In genomic region chr14:50532502-50533313, GRCh38 we compare ENCODE assay signal across 8 cellular contexts. TPM values are rescaled to one million over a fixed set of nuclear protein-coding genes. Genes with fewer than 3 reads are reported as not detected.
A peak's percentile ranks its signal among the peaks of the same experiment; 100 is the strongest.
DNase-seq lines count a peak whose midpoint lies in the region; ATAC-seq and TF ChIP-seq lines count a peak whose summit lies in the region.

MAP4K5 (minus strand) TSS chr14:50532569; CDS start chr14:50532049, 520 bp downstream.

- H4K20me1 ChIP-seq in IMR-90 (ENCODE audit: insufficient read depth, low read length) = peaks cover 27% of the 10 kb centered on the region
- H4K20me1 ChIP-seq in OCI-LY3 (ENCODE audit: insufficient read depth, low read length) = peaks cover 25% of the 10 kb centered on the region

- H4K5ac ChIP-seq in IMR-90 (ENCODE audit: low read depth, low read length) = peak within 1 kb of the TSS; percentile 39

- H2BK5ac ChIP-seq in IMR-90 (ENCODE audit: low read depth, low read length, poor library complexity, severe bottlenecking) = peak within 1 kb of the TSS; percentile 100

- H3K4ac ChIP-seq in IMR-90 (ENCODE audit: low read depth, low read length) = peak within 1 kb of the TSS; percentile 96

- intact Hi-C loops in IMR-90 (cut with micrococcal nuclease) = loop anchor here (1.0 to 10.0 kb wide), 6 partner anchors 135 to 670 kb away; partner anchors contain the start of genes CDKL1, SOS2 and VCPKMT

- peak within 1 kb of the TSS; percentile 85 for H4K91ac ChIP-seq in IMR-90 (ENCODE audit: insufficient read depth, low read depth, low read length)

- peak; percentile 98 for TF ChIP-seq CTCF in IMR-90 (conservative IDR thresholded peaks at IDR 0.05; ENCODE audit: low read depth, low read length)
- TF ChIP-seq CTCF in OCI-LY3 (IDR thresholded peaks at IDR 0.05; ENCODE audit: low read depth, low read length) = peak; percentile 88
- peak; percentile 85 for TF ChIP-seq CTCF in epithelial cell of proximal tubule (conservative IDR thresholded peaks at IDR 0.05; ENCODE audit: low read depth, low read length)

- H3K4me1 ChIP-seq in IMR-90 (ENCODE audit: control insufficient read depth, insufficient read depth, low read length) (peaks cover 16% of the 10 kb centered on the region), OCI-LY3 (ENCODE audit: low read length) (peaks cover 34% of the 10 kb centered on the region), mucosa of rectum (ENCODE audit: control insufficient read depth in 2 of 2, insufficient read depth in 2 of 2, low read length in 2 of 2) (peaks cover 9 to 22% of the 10 kb centered on the region in 2 donors)

- H2BK20ac ChIP-seq in IMR-90 (ENCODE audit: low read depth, low read length) = peak within 1 kb of the TSS; percentile 75; the same call in 1 of the 2 replicates

- dilution Hi-C loops in IMR-90 (cut with HindIII; ENCODE audit: low sequenced_read_pairs, unreplicated experiment) = no loop called here

- ATAC-seq in GM21528 (IDR thresholded peaks at IDR 0.05; ENCODE audit: low FRiP score, unreplicated experiment) (peak; percentile 94), IMR-90 (ENCODE audit: low read depth) (peak; percentile 92)

- in situ Hi-C loops in IMR-90 (cut with MboI; ENCODE audit: low sequenced_read_pairs) = no loop called here

- peak within 1 kb of the TSS; percentile 86 for H3K14ac ChIP-seq in IMR-90 (replicated peaks; ENCODE audit: low read depth, low read length)

- peaks cover 45% of the 10 kb centered on the region for H3K79me2 ChIP-seq in OCI-LY3 (ENCODE audit: low read length)

- H3K9me3 ChIP-seq in IMR-90 (ENCODE audit: control insufficient read depth, insufficient read depth, low read length) = no peaks in the 10 kb centered on the region
- no peaks in the 10 kb centered on the region for H3K9me3 ChIP-seq in OCI-LY3 (ENCODE audit: insufficient read depth, low read length)
- no peaks in the 10 kb centered on the region for H3K9me3 ChIP-seq in mucosa of rectum (ENCODE audit: control insufficient read depth in 2 of 2, low read length in 2 of 2)

- H3K23ac ChIP-seq in IMR-90 (ENCODE audit: low read depth, low read length) = peak within 1 kb of the TSS; percentile 87

- H2BK15ac ChIP-seq in IMR-90 (ENCODE audit: low read depth, low read length) = peak within 1 kb of the TSS; percentile 29; the same call in 2 of the 3 replicates

- H2AK9ac ChIP-seq in IMR-90 (replicated peaks; ENCODE audit: low read depth, low read length, poor library complexity) = peak within 1 kb of the TSS; percentile 97

- peak within 1 kb of the TSS; percentile 95 for H3K4me3 ChIP-seq in IMR-90 (ENCODE audit: insufficient read depth, low read depth, low read length)
- peak within 1 kb of the TSS; percentile 81 for H3K4me3 ChIP-seq in OCI-LY3 (ENCODE audit: low read length)
- H3K4me3 ChIP-seq in epithelial cell of proximal tubule (ENCODE audit: low read depth, low read length) = peak within 1 kb of the TSS; percentile 93
- peak within 1 kb of the TSS; percentile 85 to 88 for H3K4me3 ChIP-seq in mucosa of rectum (ENCODE audit: low read length in 2 of 2)

- H3K36me3 ChIP-seq in IMR-90 (ENCODE audit: control insufficient read depth, insufficient read depth, low read length) = peaks cover 2% of the 10 kb centered on the region
- H3K36me3 ChIP-seq in OCI-LY3 (replicated peaks; ENCODE audit: low read depth, low read length) = peaks cover 7% of the 10 kb centered on the region
- H3K36me3 ChIP-seq in mucosa of rectum (ENCODE audit: control insufficient read depth in 2 of 2, insufficient read depth in 2 of 2, low read length in 2 of 2) = no peaks in the 10 kb centered on the region

- DNase-seq in DMS153 treated with DMSO at 0.1 percent for 48 hours (lab: John Stamatoyannopoulos, UW; ENCODE audit: unreplicated experiment) (peak; percentile 59), IMR-90 (peak; percentile 89), activated T-cell treated with anti-CD3 and anti-CD28 coated beads for 48 hours (ENCODE audit: low read depth) (peak; percentile 90), epithelial cell of proximal tubule (ENCODE audit: low read depth) (no peak)
- peak; percentile 70 to 83 for DNase-seq in stimulated activated CD8-positive, alpha-beta memory T cell treated with anti-CD3 and anti-CD28 coated beads, Interleukin-4, amount 100 ng/mL, for 4 hours (ENCODE audit: low read depth in 2 of 2, low spot score in 1 of 2)

- 0% methylated on average over 22 of the region's 61 CpGs; no CpG with 5 or more reads in 1 of the 2 experiments for WGBS in IMR-90 (ENCODE audit: extremely low coverage in 2 of 2, insufficient read length in 1 of 2), 2 experiments

- H3K18ac ChIP-seq in IMR-90 (ENCODE audit: low read depth, low read length) = peak within 1 kb of the TSS; percentile 98

- H3K56ac ChIP-seq in IMR-90 (ENCODE audit: extremely low read depth, insufficient read depth, low read length) = peak within 1 kb of the TSS; percentile 92

- H3K27ac ChIP-seq in IMR-90 (ENCODE audit: insufficient read depth, low read length) (peak within 1 kb of the TSS; percentile 97), OCI-LY3 (ENCODE audit: low read length) (peak within 1 kb of the TSS; percentile 44), mucosa of rectum (ENCODE audit: low read depth in 2 of 2, low read length in 2 of 2) (peak within 1 kb of the TSS; percentile 91 to 93)

- peaks cover 3 to 24% of the 10 kb centered on the region in 2 experiments; a peak in 2 of 4 replicates for H3K79me1 ChIP-seq in IMR-90 (ENCODE audit: low read depth in 1 of 2, low read length in 2 of 2)

- POLR2A ChIA-PET in IMR-90 (lab: Charles Lee; ENCODE audit: unreplicated experiment) = interaction anchor here (0.7 kb wide), 1 partner anchor 509 kb away, joined by 6 read pairs; no protein-coding TSS in a partner anchor

- CTCF ChIA-PET in IMR-90 (lab: Yijun Ruan, JAX) = interaction anchor here (0.6 to 1.3 kb wide), 3 partner anchors 44 to 212 kb away, joined by 4 to 8 read pairs (median 4); no protein-coding TSS in a partner anchor

- TF ChIP-seq RAD21 in IMR-90 (IDR thresholded peaks at IDR 0.05; ENCODE audit: low read length) = peak; percentile 98

- H3K9ac ChIP-seq in IMR-90 (ENCODE audit: low read depth, low read length) (peak within 1 kb of the TSS; percentile 97), OCI-LY3 (ENCODE audit: low read length) (peak within 1 kb of the TSS; percentile 85), mucosa of rectum (ENCODE audit: low read depth in 1 of 2, low read length in 2 of 2) (peak within 1 kb of the TSS; percentile 80 to 91)

- peak within 1 kb of the TSS in 1 of 2 experiments; percentile 68; a peak in 3 of 4 replicates for H4K8ac ChIP-seq in IMR-90 (ENCODE audit: low read depth in 2 of 2, low read length in 2 of 2)

- H3K4me2 ChIP-seq in IMR-90 (ENCODE audit: low read depth, low read length) (peak within 1 kb of the TSS; percentile 100), OCI-LY3 (ENCODE audit: low read length) (peak within 1 kb of the TSS; percentile 97)

- no TSS peak for BruUV-seq in IMR-90 (replicated peaks; lab: Mats Ljungman, UMichigan)

- TF ChIP-seq POLR2A in IMR-90 (IDR thresholded peaks at IDR 0.05; ENCODE audit: low read depth, low read length) = peak; percentile 81

- no peaks in the 10 kb centered on the region for H3K27me3 ChIP-seq in IMR-90 (ENCODE audit: control insufficient read depth, insufficient read depth, low read length)
- H3K27me3 ChIP-seq in OCI-LY3 (ENCODE audit: low read depth, low read length) = no peaks in the 10 kb centered on the region
- H3K27me3 ChIP-seq in mucosa of rectum (ENCODE audit: control insufficient read depth in 2 of 2, insufficient read depth in 2 of 2, low read length in 2 of 2) = no peaks in the 10 kb centered on the region

- H3K9me1 ChIP-seq in IMR-90 (ENCODE audit: insufficient read depth, low read length) = peaks cover 12% of the 10 kb centered on the region; the same call in 1 of the 2 replicates

- H2AFZ ChIP-seq in IMR-90 (replicated peaks; ENCODE audit: low read length, poor library complexity) (peak within 1 kb of the TSS; percentile 96), OCI-LY3 (ENCODE audit: low read depth, low read length) (peak within 1 kb of the TSS; percentile 82)

- H2AK5ac ChIP-seq in IMR-90 (ENCODE audit: low read depth, low read length) = peak within 1 kb of the TSS; percentile 63; the same call in 1 of the 2 replicates

- peak within 1 kb of the TSS; percentile 94 for H2BK120ac ChIP-seq in IMR-90 (ENCODE audit: low read depth, low read length)

TF ChIP-seq in IMR-90, 13 proteins besides CTCF, POLR2A, EP300 and RAD21 (continues in another document):
- TF ChIP-seq BHLHE40 (IDR thresholded peaks at IDR 0.05; ENCODE audit: low read depth, low read length) (peak; percentile 65), ELK1 (IDR thresholded peaks at IDR 0.05; ENCODE audit: borderline replicate concordance, low read depth, low read length) (no peak), MAZ (IDR thresholded peaks at IDR 0.05; ENCODE audit: borderline replicate concordance, low read depth, low read length) (peak; percentile 83; the same call in 1 of the 2 replicates), USF2 (IDR thresholded peaks at IDR 0.05; ENCODE audit: low read depth, low read length) (peak; percentile 41), RCOR1 (IDR thresholded peaks at IDR 0.05; ENCODE audit: insufficient replicate concordance, low read length) (peak; percentile 44), MXI1 (IDR thresholded peaks at IDR 0.05; ENCODE audit: borderline replicate concordance, low read depth, low read length) (peak; percentile 98), CHD1 (IDR thresholded peaks at IDR 0.05; ENCODE audit: low read depth, low read length) (no peak), FOS (IDR thresholded peaks at IDR 0.05; ENCODE audit: low read depth, low read length) (0 out of 2 replicates have a peak, but pooled peaks have one; percentile 24), RFX5 (IDR thresholded peaks at IDR 0.05; ENCODE audit: low read depth, low read length) (0 out of 2 replicates have a peak, but pooled peaks have one; percentile 17)

RNA-seq across cellular contexts. Expression of gene MAP4K5, which starts in this region (rescaled TPM):
- total RNA-seq in IMR-90 (2012; rRNA removed) (46.1 and 66.1 TPM in 2 replicates), epithelial cell of proximal tubule (83.8 and 128 TPM in 2 replicates)
- 27.5 and 33.1 TPM in 2 replicates for polyA plus RNA-seq in IMR-90 (2012; rRNA removed)
- 74.9 and 171 TPM in 2 replicates for polyA plus RNA-seq in IMR-90 (2012; cell fraction: cytosol; rRNA removed)
- 104 and 109 TPM in 2 replicates for polyA plus RNA-seq in IMR-90 (2012; cell fraction: nucleus; rRNA removed; ENCODE audit: low replicate concordance)

Comparison
In these comparisons a context has a peak if more than half of its experiments do, and no peak if none do; other contexts are left out.
1. H3K27ac ChIP-seq: peak in every context shown above with its lines; median percentile 97 in IMR-90; 92 in mucosa of rectum; 44 in OCI-LY3.